ENCODE assay signal across 1 cellular context in genomic region chr1:117544509-117545109, GRCh38.
TF ChIP-seq lines count a peak whose summit lies in the region.

No MANE protein-coding gene starts in this region.

TF ChIP-seq in HepG2, 621 proteins besides CTCF, POLR2A, EP300 and RAD21 (continued from another document and continues in another):
- TF ChIP-seq RERE (CRISPR knock-in tag; IDR thresholded peaks at IDR 0.05; ENCODE audit: low read depth) (no peak), MED13 (CRISPR knock-in tag; IDR thresholded peaks at IDR 0.05) (no peak), KMT2B (CRISPR knock-in tag; IDR thresholded peaks at IDR 0.05) (no peak), ZNF180 (CRISPR knock-in tag; IDR thresholded peaks at IDR 0.05; ENCODE audit: borderline replicate concordance, low read depth) (no peak), ETV6 (CRISPR knock-in tag; conservative IDR thresholded peaks at IDR 0.05) (no peak), ZSCAN31 (CRISPR knock-in tag; IDR thresholded peaks at IDR 0.05; ENCODE audit: low read depth) (no peak), NFATC3 (CRISPR knock-in tag; IDR thresholded peaks at IDR 0.05) (no peak), THAP9 (CRISPR knock-in tag; IDR thresholded peaks at IDR 0.05; ENCODE audit: borderline replicate concordance) (no peak), ASH2L (IDR thresholded peaks at IDR 0.05; ENCODE audit: insufficient read length, low read depth, low read length) (no peak), MLXIP (CRISPR knock-in tag; IDR thresholded peaks at IDR 0.05; ENCODE audit: borderline replicate concordance) (no peak), ZEB1 (IDR thresholded peaks at IDR 0.05; ENCODE audit: insufficient replicate concordance, low read depth) (no peak), ZNF512 (CRISPR knock-in tag; IDR thresholded peaks at IDR 0.05) (no peak), U2AF1 (optimal IDR thresholded peaks at IDR 0.05; ENCODE audit: low read depth, low read length) (no peak), BCL3 (CRISPR knock-in tag; IDR thresholded peaks at IDR 0.05) (no peak), ZNF629 (CRISPR knock-in tag; conservative IDR thresholded peaks at IDR 0.05) (no peak), ZBTB42 (CRISPR knock-in tag; IDR thresholded peaks at IDR 0.05) (no peak), CENPT (CRISPR knock-in tag; IDR thresholded peaks at IDR 0.05; ENCODE audit: low read depth) (no peak), ZNF639 (CRISPR knock-in tag; conservative IDR thresholded peaks at IDR 0.05) (no peak), SETDB1 (CRISPR knock-in tag; IDR thresholded peaks at IDR 0.05; ENCODE audit: borderline replicate concordance) (no peak), IKZF1 (IDR thresholded peaks at IDR 0.05) (no peak), ZFX (CRISPR knock-in tag; IDR thresholded peaks at IDR 0.05; ENCODE audit: low read depth) (peak; percentile 44; the same call in 1 of the 2 replicates), HNF4A (CRISPR knock-in tag; IDR thresholded peaks at IDR 0.05) (peak; percentile 89), IRF2 (CRISPR knock-in tag; IDR thresholded peaks at IDR 0.05) (no peak), SPEN (CRISPR knock-in tag; IDR thresholded peaks at IDR 0.05; ENCODE audit: low read depth) (peak; percentile 16; the same call in 1 of the 2 replicates), IRX3 (CRISPR knock-in tag; IDR thresholded peaks at IDR 0.05; ENCODE audit: borderline replicate concordance, low read depth) (no peak), ZNF597 (CRISPR knock-in tag; IDR thresholded peaks at IDR 0.05) (no peak), SP5 (CRISPR knock-in tag; IDR thresholded peaks at IDR 0.05; ENCODE audit: borderline replicate concordance, low read depth) (no peak), PAXIP1 (CRISPR knock-in tag; conservative IDR thresholded peaks at IDR 0.05) (peak; percentile 67), POGK (CRISPR knock-in tag; conservative IDR thresholded peaks at IDR 0.05) (no peak)
